In the genomic region with DNA sequence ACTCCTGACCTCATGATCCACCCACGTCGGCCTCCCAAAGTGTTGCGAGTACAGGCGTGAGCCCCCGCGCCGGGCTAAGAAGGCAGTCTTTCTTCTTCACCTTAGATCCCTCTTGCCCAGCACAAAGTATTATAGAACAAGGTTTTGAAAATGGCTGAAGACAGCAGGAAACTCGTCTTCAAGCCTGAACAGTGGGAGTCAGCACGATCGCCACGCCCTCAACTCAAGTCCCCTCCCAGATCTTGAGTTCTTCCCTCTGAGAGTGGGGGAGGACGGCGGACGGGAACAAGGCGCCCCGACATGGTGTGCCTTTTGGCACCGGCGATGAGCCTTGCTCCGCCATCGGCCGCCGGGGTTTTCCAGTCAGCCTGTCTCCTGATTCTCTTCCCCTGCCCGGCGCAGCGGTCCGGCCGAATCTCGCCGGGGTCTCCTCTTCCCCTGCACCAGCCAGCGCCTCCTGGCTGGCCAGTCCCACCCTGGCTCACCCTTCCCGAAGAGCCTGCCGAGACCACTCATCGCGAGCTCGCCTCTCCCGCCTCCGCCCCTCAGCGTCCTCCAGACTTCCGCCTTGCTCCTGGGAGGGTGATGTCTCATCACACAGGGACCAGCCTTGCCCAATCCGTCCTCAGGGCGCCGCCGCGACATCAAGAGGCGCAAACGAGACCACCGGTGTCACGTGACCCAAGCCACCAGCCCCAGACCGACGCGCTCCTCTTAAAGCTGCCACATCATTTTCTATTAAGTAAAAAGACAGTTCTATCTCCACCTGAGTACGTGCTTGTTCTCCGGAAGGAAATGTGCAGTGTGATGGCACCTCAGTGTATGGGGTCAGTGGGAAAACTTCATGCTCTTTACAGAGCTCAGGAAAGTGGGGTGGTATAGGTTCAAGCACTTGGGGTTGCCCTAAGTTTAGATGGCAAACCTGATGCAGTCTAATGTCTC, we compare ENCODE assay signal across 1 cellular context.
A peak's percentile ranks its signal among the peaks of the same experiment; 100 is the strongest.
TF ChIP-seq lines count a peak whose summit lies in the region.

A gene with protein sequence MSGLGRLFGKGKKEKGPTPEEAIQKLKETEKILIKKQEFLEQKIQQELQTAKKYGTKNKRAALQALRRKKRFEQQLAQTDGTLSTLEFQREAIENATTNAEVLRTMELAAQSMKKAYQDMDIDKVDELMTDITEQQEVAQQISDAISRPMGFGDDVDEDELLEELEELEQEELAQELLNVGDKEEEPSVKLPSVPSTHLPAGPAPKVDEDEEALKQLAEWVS (minus strand): TSS at position 565 of the 942 bp plus-strand sequence. CDS start 49 bp downstream, at position 516.

TF ChIP-seq in liver, 16 proteins besides CTCF, POLR2A, EP300 and RAD21 (continued from another document):
- TF ChIP-seq HNF4A (conservative IDR thresholded peaks at IDR 0.05) (peak in 1 of 2 donors; percentile 15), NR2F2 (IDR thresholded peaks at IDR 0.05) (no peak), GABPA (IDR thresholded peaks at IDR 0.05 in 1 of 2, conservative IDR thresholded peaks at IDR 0.05 in 1 of 2) (peak in 1 of 2 donors; percentile 78)
- TF ChIP-seq, protein P1, sequence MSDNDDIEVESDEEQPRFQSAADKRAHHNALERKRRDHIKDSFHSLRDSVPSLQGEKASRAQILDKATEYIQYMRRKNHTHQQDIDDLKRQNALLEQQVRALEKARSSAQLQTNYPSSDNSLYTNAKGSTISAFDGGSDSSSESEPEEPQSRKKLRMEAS (IDR thresholded peaks at IDR 0.05), result no peak
